ENCODE assay signal across 14 cellular contexts in the genomic region with DNA sequence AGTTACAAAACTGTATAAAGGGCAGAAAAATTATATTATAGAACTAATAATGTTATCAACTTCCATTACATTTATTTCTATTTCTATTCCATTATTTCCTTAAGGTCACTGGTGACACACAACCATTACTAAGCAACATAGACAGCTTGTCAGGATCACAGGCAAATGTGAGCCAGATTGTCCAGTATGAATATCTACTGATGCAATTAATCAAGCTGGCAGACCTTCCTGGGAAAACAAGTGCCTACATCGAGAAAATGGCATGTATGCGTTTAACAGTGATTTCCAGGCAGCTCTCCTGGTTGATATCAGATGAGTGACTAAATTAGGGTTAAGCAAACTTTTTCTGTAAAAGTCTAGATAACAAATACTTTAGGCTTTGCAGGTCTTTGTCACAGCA.
DNase-seq lines count a peak whose midpoint lies in the region; ATAC-seq and TF ChIP-seq lines count a peak whose summit lies in the region.
"Had no signal": no experiment of that assay in that cellular context is flagged by ENCODE, and none has a peak within 500 bp of the region (broad histone marks: within the 10 kb centered on the region; RNA-seq: fewer than 3 reads in every experiment).

No MANE protein-coding gene starts in this region.

- DNase-seq in DMS153 treated with DMSO at 0.1 percent for 48 hours (lab: John Stamatoyannopoulos, UW; ENCODE audit: unreplicated experiment) (peak; percentile 32), NCI-H446 treated with DMSO at 0.1 percent for 48 hours (lab: John Stamatoyannopoulos, UW) (peak; percentile 10), left kidney (ENCODE audit: low read depth, low spot score) (peak; percentile 18), T-helper 9 cell (no peak), cerebellar nuclear complex (lab: John Stamatoyannopoulos, UW) (no peak)
- DNase-seq: C1 segment of cervical spinal cord, HCEC 1CT, Karpas-422, MM.1S, NCI-H2081 treated with DMSO at 0.1 percent for 48 hours, PC-9, T-helper 1 cell had no signal

- TF ChIP-seq CTCF in VCaP (conservative IDR thresholded peaks at IDR 0.05) = no peak

- no peak for ATAC-seq in HG03460 (IDR thresholded peaks at IDR 0.05; ENCODE audit: unreplicated experiment)

- peak overlapping the region; percentile 63 for H3K27ac ChIP-seq in VCaP
- H3K27ac ChIP-seq: PC-9 had no signal

Comparison
In these comparisons a context has a peak if more than half of its experiments do, and no peak if none do; other contexts are left out.
1. DNase-seq: peak in DMS153 treated with DMSO at 0.1 percent for 48 hours (single experiment), NCI-H446 treated with DMSO at 0.1 percent for 48 hours (single experiment) and left kidney (single experiment); none in T-helper 9 cell (single experiment) and cerebellar nuclear complex (0 of 2).